9 cellular contexts compared by ENCODE assay signal in the genomic region with DNA sequence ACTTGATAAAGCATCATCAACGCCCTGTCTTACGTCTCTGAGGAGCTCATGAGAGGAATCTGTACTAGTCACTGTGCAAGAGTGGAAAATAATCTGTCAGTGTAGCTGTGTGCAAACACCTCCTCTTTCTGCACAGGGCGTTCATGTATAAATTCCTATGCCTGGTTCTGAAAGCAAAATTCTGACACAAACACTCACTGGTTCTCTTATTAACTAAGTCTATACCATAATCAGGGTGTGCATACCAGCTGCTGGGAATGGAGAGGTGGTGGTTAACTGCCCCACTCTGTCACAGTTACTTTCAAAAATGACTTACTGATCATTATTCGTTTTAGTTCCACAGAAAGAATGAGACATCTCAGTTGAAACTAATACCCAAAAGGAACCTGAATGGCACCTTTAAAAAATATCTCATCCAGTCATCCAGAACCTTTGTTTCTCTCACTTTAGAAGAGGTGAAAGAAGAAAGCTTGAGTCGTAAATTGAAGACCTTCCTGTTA. TPM values are rescaled to one million over a fixed set of nuclear protein-coding genes. Genes with fewer than 3 reads are reported as not detected.
DNase-seq lines count a peak whose midpoint lies in the region; ATAC-seq and TF ChIP-seq lines count a peak whose summit lies in the region.
"Had no signal": no experiment of that assay in that cellular context is flagged by ENCODE, and none has a peak within 500 bp of the region (broad histone marks: within the 10 kb centered on the region; RNA-seq: fewer than 3 reads in every experiment).

No MANE protein-coding gene starts in this region.

- H3K4me3 ChIP-seq in lower lobe of right lung = no peak overlapping the region

- no peak for TF ChIP-seq CTCF in CD14-positive monocyte (IDR thresholded peaks at IDR 0.05)
- TF ChIP-seq CTCF in lower lobe of right lung (IDR thresholded peaks at IDR 0.05) = no peak

- intact Hi-C loops in CD14-positive monocyte (cut with micrococcal nuclease) = no loop called here
- intact Hi-C loops in lower lobe of right lung (cut with DNase I) = no loop called here

- peaks cover 21% of the 10 kb centered on the region for H3K4me1 ChIP-seq in lower lobe of right lung

- H3K36me3 ChIP-seq in lower lobe of right lung = no peaks in the 10 kb centered on the region

- H3K36me3 Mint-ChIP-seq in CD14-positive monocyte (peaks cover 7 to 10% of the 10 kb centered on the region in 2 donors), T-helper 17 cell (ENCODE audit: low read depth) (peaks cover 4% of the 10 kb centered on the region)

- H3K27ac Mint-ChIP-seq in CD14-positive monocyte (peak overlapping the region in 6 of 7 donors; percentile 54 to 93 (median 83)), T-helper 17 cell (peak overlapping the region; percentile 84)

- no peaks in the 10 kb centered on the region for H3K9me3 ChIP-seq in T-helper 17 cell (ENCODE audit: control insufficient read depth, low read length, poor library complexity, severe bottlenecking)
- H3K9me3 ChIP-seq in lower lobe of right lung = no peaks in the 10 kb centered on the region

- peaks cover 0 to 2% (median 0%) of the 10 kb centered on the region in 7 donors for H3K9me3 Mint-ChIP-seq in CD14-positive monocyte

- H3K27me3 Mint-ChIP-seq in CD14-positive monocyte (ENCODE audit: low read depth in 3 of 3) (no peaks in the 10 kb centered on the region), T-helper 17 cell (no peaks in the 10 kb centered on the region)

- peak overlapping the region; percentile 42 for H3K27ac ChIP-seq in lower lobe of right lung
- H3K27ac ChIP-seq: parathyroid adenoma had no signal

- H3K4me3 Mint-ChIP-seq in CD14-positive monocyte = no peak overlapping the region
- peak overlapping the region; percentile 78 for H3K4me3 Mint-ChIP-seq in T-helper 17 cell

- DNase-seq in CD14-positive monocyte (ENCODE audit: low spot score) (no peak), T-helper 17 cell (no peak), lower lobe of right lung (no peak), NCI-H1105 (lab: John Stamatoyannopoulos, UW) (no peak), NCI-H526 (lab: John Stamatoyannopoulos, UW) (no peak), erythroblast (lab: John Stamatoyannopoulos, UW) (no peak), 8988T (no peak)

- H3K27me3 ChIP-seq in lower lobe of right lung (ENCODE audit: low read depth) = no peaks in the 10 kb centered on the region

- TF ChIP-seq POLR2A in erythroblast (IDR thresholded peaks at IDR 0.05; ENCODE audit: low read length) = no peak

- peaks cover 50% of the 10 kb centered on the region for H3K4me1 Mint-ChIP-seq in CD14-positive monocyte
- peaks cover 54% of the 10 kb centered on the region for H3K4me1 Mint-ChIP-seq in T-helper 17 cell

- ATAC-seq in GM21515 (IDR thresholded peaks at IDR 0.05; ENCODE audit: unreplicated experiment) (peak; percentile 71), T-helper 17 cell (peak; percentile 50), lower lobe of right lung (peak; percentile 33 to 41)

RNA-seq across cellular contexts. Expression of gene STK39, which starts 35.7 kb away (rescaled TPM):
- polyA plus RNA-seq in CD14-positive monocyte = 1 to 10 TPM; 1.2 to 2.6 TPM
- 10 to 100 TPM; 24.1 to 26.1 TPM for total RNA-seq in T-helper 17 cell
- total RNA-seq in lower lobe of right lung = 12.6 TPM
